Comparison of ENCODE assay signal across 27 cellular contexts in genomic region chr4:10281996-10282395, GRCh38.
DNase-seq lines count a peak whose midpoint lies in the region; ATAC-seq, FAIRE-seq and TF ChIP-seq lines count a peak whose summit lies in the region.
"Had no signal": no experiment of that assay in that cellular context is flagged by ENCODE, and none has a peak within 500 bp of the region (broad histone marks: within the 10 kb centered on the region; RNA-seq: fewer than 3 reads in every experiment).

No MANE protein-coding gene starts in this region.

- no peak for TF ChIP-seq EP300 in K562 (IDR thresholded peaks at IDR 0.05; ENCODE audit: low read length)

- ATAC-seq in K562 (no peak), GM18870 (IDR thresholded peaks at IDR 0.05; ENCODE audit: unreplicated experiment) (no peak), HG02759 (IDR thresholded peaks at IDR 0.05; ENCODE audit: unreplicated experiment) (no peak)
- ATAC-seq: activated CD4-positive, CD25-positive, alpha-beta regulatory T cell treated with anti-CD3 and anti-CD28 coated beads, Interleukin-2, amount 50 U/mL, for 24 hours; natural killer cell treated with Interleukin-12 subunit alpha and Interleukin-12 subunit beta and Interleukin-15 and Interleukin-18, amount 100 ng/mL, for 72 hours had no signal

- TF ChIP-seq RAD21 in K562 (CRISPR knock-in tag; conservative IDR thresholded peaks at IDR 0.05 in 1 of 2, IDR thresholded peaks at IDR 0.05 in 1 of 2) = no peak

- H4K20me1 ChIP-seq in K562 (replicated peaks; ENCODE audit: control insufficient read depth, insufficient read depth, low read length) = no peaks in the 10 kb centered on the region

- no peak overlapping the region for H3K4me2 ChIP-seq in K562 (ENCODE audit: insufficient read depth, low read length)

- no peak for FAIRE-seq in K562 (lab: Jason Lieb, UNC)
- FAIRE-seq: A204.1, kidney, small intestine, TTC549 had no signal

- 0 out of 2 replicates have a peak overlapping the region, but pooled peaks have one; percentile 9 for H2AFZ ChIP-seq in K562 (ENCODE audit: low read depth, low read length)

- no peaks in the 10 kb centered on the region for H3K9me1 ChIP-seq in K562 (ENCODE audit: control insufficient read depth, insufficient read depth, low read length)

- 42% methylated on average over 3 of the region's 3 CpGs for WGBS in K562 (ENCODE audit: insufficient coverage, low coverage, missing lambda C conversion rate)

- TF ChIP-seq POLR2A in K562 (conservative IDR thresholded peaks at IDR 0.05) = no peak

- H3K79me2 ChIP-seq in K562 (ENCODE audit: control insufficient read depth, insufficient read depth, low read length) = no peaks in the 10 kb centered on the region

- H3K9me3 ChIP-seq in K562 (replicated peaks; ENCODE audit: control insufficient read depth, insufficient read depth, low read depth, low read length) = no peaks in the 10 kb centered on the region
- H3K9me3 ChIP-seq: esophagus muscularis mucosa, Peyer's patch, SJSA1 had no signal

- no peaks in the 10 kb centered on the region for H3K36me3 ChIP-seq in K562 (ENCODE audit: control insufficient read depth, insufficient read depth, low read length)
- H3K36me3 ChIP-seq: esophagus muscularis mucosa, Peyer's patch, SJSA1 had no signal

- H3K27ac ChIP-seq in K562 (ENCODE audit: extremely low read depth, low read depth, low read length) = no peak overlapping the region
- H3K27ac ChIP-seq: esophagus muscularis mucosa, Peyer's patch, SJSA1 had no signal

- CTCF ChIA-PET in K562 (lab: Yijun Ruan, JAX; ENCODE audit: low intra/inter-chr PET ratio) = no interaction called here

- H3K9ac ChIP-seq in K562 (ENCODE audit: insufficient read depth in 1 of 2, low read depth in 2 of 2, low read length in 2 of 2) = no peak overlapping the region

- H3K4me3 ChIP-seq in AG10803 (ENCODE audit: low read length) = no peak overlapping the region
- H3K4me3 ChIP-seq in K562 = no peak overlapping the region
- H3K4me3 ChIP-seq: esophagus muscularis mucosa, Peyer's patch, SJSA1 had no signal

- POLR2A ChIA-PET in K562 (lab: Yijun Ruan, JAX) = no interaction called here

- no peak for TF ChIP-seq CTCF in AG10803 (conservative IDR thresholded peaks at IDR 0.05; ENCODE audit: low read length)
- no peak for TF ChIP-seq CTCF in K562 (IDR thresholded peaks at IDR 0.05 in 2 of 3, conservative IDR thresholded peaks at IDR 0.05 in 1 of 3; ENCODE audit: insufficient read depth in 2 of 3, low read depth in 1 of 3, low read length in 3 of 3)

- no peaks in the 10 kb centered on the region for H3K27me3 ChIP-seq in K562 (ENCODE audit: control insufficient read depth in 2 of 2, insufficient read depth in 2 of 2, low read length in 2 of 2)
- H3K27me3 ChIP-seq: esophagus muscularis mucosa, Peyer's patch, SJSA1 had no signal

- peak; percentile 47 for DNase-seq in AG10803 (ENCODE audit: low read depth)
- DNase-seq in HT1080 (ENCODE audit: low read depth) = peak; percentile 40
- no peak for DNase-seq in K562 (ENCODE audit: extremely low read depth in 1 of 4, low spot score in 3 of 4)
- DNase-seq in inferior parietal cortex (ENCODE audit: extremely low spot score) = peak; percentile 58
- no peak for DNase-seq in SK-N-DZ (ENCODE audit: low spot score)
- DNase-seq in NCI-H1417 treated with DMSO at 0.1 percent for 48 hours (lab: John Stamatoyannopoulos, UW) = no peak
- DNase-seq: activated CD4-positive, alpha-beta memory T cell treated with anti-CD3 and anti-CD28 coated beads for 36 hours; activated CD8-positive, alpha-beta memory T cell treated with anti-CD3 and anti-CD28 coated beads, Interleukin-2, amount 50 U/mL, for 4 hours; activated naive CD4-positive, alpha-beta T cell treated with anti-CD3 and anti-CD28 coated beads, Interleukin-2, amount 10 ng/mL, durations not matched to agents 7 days and 5 days; amygdala; GF-D8; kidney; midbrain; NCI-H1092 treated with DMSO at 0.1 percent for 48 hours; NCI-H1930; NCI-H526 treated with DMSO at 0.1 percent for 48 hours; Peyer's patch; small intestine; stimulated activated CD4-positive, alpha-beta T cell treated with anti-CD3 and anti-CD28 coated beads, Interleukin-1b, Interleukin-23, amount 100 ng/mL, for 48 hours had no signal

- peaks cover 0 to 24% of the 10 kb centered on the region in 2 experiments; a peak in 3 of 5 replicates for H3K4me1 ChIP-seq in K562 (replicated peaks in 1 of 2; ENCODE audit: control insufficient read depth in 2 of 2, insufficient read depth in 2 of 2, low read length in 2 of 2)
- H3K4me1 ChIP-seq: Peyer's patch, SJSA1 had no signal

- intact Hi-C loops in K562 (cut with micrococcal nuclease) = loop anchor here (5.0 kb wide), 1 partner anchor 120 kb away; no protein-coding TSS in a partner anchor

- in situ Hi-C loops in K562 (cut with MboI) = no loop called here

- no TSS peak for BruUV-seq in K562 (replicated peaks; lab: Mats Ljungman, UMichigan)

TF ChIP-seq in K562, 482 proteins besides CTCF, POLR2A, EP300 and RAD21:
- no peak for TF ChIP-seq ZNF134 (CRISPR knock-in tag; conservative IDR thresholded peaks at IDR 0.05)
- TF ChIP-seq FOXK1 (CRISPR knock-in tag; IDR thresholded peaks at IDR 0.05; ENCODE audit: borderline replicate concordance) = no peak
- TF ChIP-seq CEBPB (tag; IDR thresholded peaks at IDR 0.05) = no peak
- TF ChIP-seq FOSL1 (tag; conservative IDR thresholded peaks at IDR 0.05) = peak; percentile 39
- TF ChIP-seq, protein P1, sequence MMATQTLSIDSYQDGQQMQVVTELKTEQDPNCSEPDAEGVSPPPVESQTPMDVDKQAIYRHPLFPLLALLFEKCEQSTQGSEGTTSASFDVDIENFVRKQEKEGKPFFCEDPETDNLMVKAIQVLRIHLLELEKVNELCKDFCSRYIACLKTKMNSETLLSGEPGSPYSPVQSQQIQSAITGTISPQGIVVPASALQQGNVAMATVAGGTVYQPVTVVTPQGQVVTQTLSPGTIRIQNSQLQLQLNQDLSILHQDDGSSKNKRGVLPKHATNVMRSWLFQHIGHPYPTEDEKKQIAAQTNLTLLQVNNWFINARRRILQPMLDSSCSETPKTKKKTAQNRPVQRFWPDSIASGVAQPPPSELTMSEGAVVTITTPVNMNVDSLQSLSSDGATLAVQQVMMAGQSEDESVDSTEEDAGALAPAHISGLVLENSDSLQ (IDR thresholded peaks at IDR 0.05) = peak; percentile 24; the same call in 1 of the 2 replicates
- peak; percentile 72 for TF ChIP-seq MEIS2 (IDR thresholded peaks at IDR 0.05; ENCODE audit: partially characterized antibody)
- TF ChIP-seq MEF2A (IDR thresholded peaks at IDR 0.05; ENCODE audit: control insufficient read depth, low read depth, low read length) = 0 out of 2 replicates have a peak, but pooled peaks have one; percentile 13
- TF ChIP-seq ATF3 (IDR thresholded peaks at IDR 0.05) = 0 out of 2 replicates have a peak, but pooled peaks have one; percentile 15
- no peak for TF ChIP-seq ATF3 (CRISPR knock-in tag; conservative IDR thresholded peaks at IDR 0.05)
- TF ChIP-seq, protein P2, sequence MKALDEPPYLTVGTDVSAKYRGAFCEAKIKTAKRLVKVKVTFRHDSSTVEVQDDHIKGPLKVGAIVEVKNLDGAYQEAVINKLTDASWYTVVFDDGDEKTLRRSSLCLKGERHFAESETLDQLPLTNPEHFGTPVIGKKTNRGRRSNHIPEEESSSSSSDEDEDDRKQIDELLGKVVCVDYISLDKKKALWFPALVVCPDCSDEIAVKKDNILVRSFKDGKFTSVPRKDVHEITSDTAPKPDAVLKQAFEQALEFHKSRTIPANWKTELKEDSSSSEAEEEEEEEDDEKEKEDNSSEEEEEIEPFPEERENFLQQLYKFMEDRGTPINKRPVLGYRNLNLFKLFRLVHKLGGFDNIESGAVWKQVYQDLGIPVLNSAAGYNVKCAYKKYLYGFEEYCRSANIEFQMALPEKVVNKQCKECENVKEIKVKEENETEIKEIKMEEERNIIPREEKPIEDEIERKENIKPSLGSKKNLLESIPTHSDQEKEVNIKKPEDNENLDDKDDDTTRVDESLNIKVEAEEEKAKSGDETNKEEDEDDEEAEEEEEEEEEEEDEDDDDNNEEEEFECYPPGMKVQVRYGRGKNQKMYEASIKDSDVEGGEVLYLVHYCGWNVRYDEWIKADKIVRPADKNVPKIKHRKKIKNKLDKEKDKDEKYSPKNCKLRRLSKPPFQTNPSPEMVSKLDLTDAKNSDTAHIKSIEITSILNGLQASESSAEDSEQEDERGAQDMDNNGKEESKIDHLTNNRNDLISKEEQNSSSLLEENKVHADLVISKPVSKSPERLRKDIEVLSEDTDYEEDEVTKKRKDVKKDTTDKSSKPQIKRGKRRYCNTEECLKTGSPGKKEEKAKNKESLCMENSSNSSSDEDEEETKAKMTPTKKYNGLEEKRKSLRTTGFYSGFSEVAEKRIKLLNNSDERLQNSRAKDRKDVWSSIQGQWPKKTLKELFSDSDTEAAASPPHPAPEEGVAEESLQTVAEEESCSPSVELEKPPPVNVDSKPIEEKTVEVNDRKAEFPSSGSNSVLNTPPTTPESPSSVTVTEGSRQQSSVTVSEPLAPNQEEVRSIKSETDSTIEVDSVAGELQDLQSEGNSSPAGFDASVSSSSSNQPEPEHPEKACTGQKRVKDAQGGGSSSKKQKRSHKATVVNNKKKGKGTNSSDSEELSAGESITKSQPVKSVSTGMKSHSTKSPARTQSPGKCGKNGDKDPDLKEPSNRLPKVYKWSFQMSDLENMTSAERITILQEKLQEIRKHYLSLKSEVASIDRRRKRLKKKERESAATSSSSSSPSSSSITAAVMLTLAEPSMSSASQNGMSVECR (CRISPR knock-in tag; IDR thresholded peaks at IDR 0.05) = no peak
- TF ChIP-seq TSC22D4 (tag; IDR thresholded peaks at IDR 0.05) = no peak
- no peak for TF ChIP-seq NFYB (IDR thresholded peaks at IDR 0.05; ENCODE audit: extremely low read depth, insufficient read length)

Comparison
In these comparisons a context has a peak if more than half of its experiments do, and no peak if none do; other contexts are left out.
1. DNase-seq: peak in AG10803 (single experiment), HT1080 (single experiment) and inferior parietal cortex (single experiment); none in K562 (0 of 4), SK-N-DZ (single experiment) and NCI-H1417 treated with DMSO at 0.1 percent for 48 hours (single experiment).